9 cellular contexts compared by ENCODE assay signal in genomic region chr7:29917583-29917982, GRCh38.
"Had no signal": no experiment of that assay in that cellular context is flagged by ENCODE, and none has a peak within 500 bp of the region (broad histone marks: within the 10 kb centered on the region; RNA-seq: fewer than 3 reads in every experiment).

No MANE protein-coding gene starts in this region.

- DNase-seq: activated CD4-positive, alpha-beta T cell treated with anti-CD3 and anti-CD28 coated beads for 1 hour; activated CD4-positive, alpha-beta T cell treated with anti-CD3 and anti-CD28 coated beads, Interleukin-2, amount 50 U/mL, for 48 hours; activated naive CD4-positive, alpha-beta T cell treated with Interleukin-2 at 50 U/mL for 16 hours; cerebellar nuclear complex; effector memory CD8-positive, alpha-beta T cell; naive B cell; T-helper 9 cell had no signal

- ATAC-seq: activated T-helper 17 cell treated with anti-CD3 and anti-CD28 coated beads, Interleukin-2, amount 50 U/mL, for 72 hours; effector memory CD8-positive, alpha-beta T cell; stimulated activated effector memory CD8-positive, alpha-beta T cell treated with anti-CD3 and anti-CD28 coated beads, Interleukin-12 subunit alpha, Interleukin-12 subunit beta, amount 100 ng/mL, for 72 hours had no signal
